Comparison of ENCODE assay signal across 1 cellular context in genomic region chr4:174284181-174284886, GRCh38.
TF ChIP-seq lines count a peak whose summit lies in the region.

No MANE protein-coding gene starts in this region.

TF ChIP-seq in IMR-90, 13 proteins besides CTCF, POLR2A, EP300 and RAD21 (continued from another document):
- TF ChIP-seq RCOR1 (IDR thresholded peaks at IDR 0.05; ENCODE audit: insufficient replicate concordance, low read length) (no peak), SMC3 (IDR thresholded peaks at IDR 0.05; ENCODE audit: low read depth, low read length) (no peak)
